ENCODE assay signal across 16 cellular contexts in genomic region chr15:99615460-99615859, GRCh38.
"Had no signal": no experiment of that assay in that cellular context is flagged by ENCODE, and none has a peak within 500 bp of the region (broad histone marks: within the 10 kb centered on the region; RNA-seq: fewer than 3 reads in every experiment).

No MANE protein-coding gene starts in this region.

- DNase-seq: activated CD4-positive, alpha-beta T cell treated with anti-CD3 and anti-CD28 coated beads for 4 hours; activated CD4-positive, alpha-beta T cell treated with anti-CD3 and anti-CD28 coated beads, Interleukin-2, amount 50 U/mL, for 48 hours; activated CD4-positive, CD25-positive, alpha-beta regulatory T cell; activated CD8-positive, alpha-beta memory T cell treated with anti-CD3 and anti-CD28 coated beads, Interleukin-2, amount 50 U/mL, for 48 hours; activated naive CD4-positive, alpha-beta T cell; activated naive CD8-positive, alpha-beta T cell treated with anti-CD3 and anti-CD28 coated beads for 36 hours; activated T-cell treated with anti-CD3 and anti-CD28 coated beads, Interleukin-2, amount 50 U/mL, for 4 hours; amniotic stem cell; effector memory CD4-positive, alpha-beta T cell; foreskin keratinocyte; stimulated activated CD4-positive, alpha-beta T cell treated with anti-CD3 and anti-CD28 coated beads, Interleukin-4, amount 100 ng/mL, for 1 hour; stimulated activated naive CD4-positive, alpha-beta T cell treated with Interleukin-2 at 50 U/mL for 16 hours; T1000 had no signal

- H3K27me3 Mint-ChIP-seq: activated naive CD8-positive, alpha-beta T cell treated with anti-CD3 and anti-CD28 coated beads for 36 hours; memory B cell had no signal

- H3K27ac Mint-ChIP-seq: activated naive CD8-positive, alpha-beta T cell treated with anti-CD3 and anti-CD28 coated beads for 36 hours; activated T-helper 2 cell treated with anti-CD3 and anti-CD28 coated beads, Interferon-gamma antibody, Interleukin-2, Interleukin-4, amounts not matched to agents 10 μg/mL and 5 μg/mL and 100 μg/mL, durations not matched to agents 14 hours and 24 hours and 36 hours had no signal

- ATAC-seq: activated T-cell treated with anti-CD3 and anti-CD28 coated beads, Interleukin-2, amount 50 U/mL, for 4 hours; foreskin keratinocyte had no signal

- H3K4me3 Mint-ChIP-seq: activated naive CD8-positive, alpha-beta T cell treated with anti-CD3 and anti-CD28 coated beads for 36 hours; activated T-cell treated with anti-CD3 and anti-CD28 coated beads, Interleukin-2, amount 50 U/mL, for 4 hours; neural crest cell had no signal

- H3K27ac ChIP-seq: foreskin keratinocyte had no signal

- H3K9me3 Mint-ChIP-seq: activated naive CD8-positive, alpha-beta T cell treated with anti-CD3 and anti-CD28 coated beads for 36 hours; activated T-cell treated with anti-CD3 and anti-CD28 coated beads, Interleukin-2, amount 50 U/mL, for 4 hours; activated T-helper 2 cell treated with anti-CD3 and anti-CD28 coated beads, Interferon-gamma antibody, Interleukin-2, Interleukin-4, amounts not matched to agents 10 μg/mL and 5 μg/mL and 100 μg/mL, durations not matched to agents 14 hours and 24 hours and 36 hours; memory B cell; neural crest cell had no signal

- H3K27me3 ChIP-seq: foreskin keratinocyte had no signal
